24 cellular contexts compared by ENCODE assay signal in genomic region chr11:124779568-124779967, GRCh38. TPM values are rescaled to one million over a fixed set of nuclear protein-coding genes. Genes with fewer than 3 reads are reported as not detected.
"Had no signal": no experiment of that assay in that cellular context is flagged by ENCODE, and none has a peak within 500 bp of the region (broad histone marks: within the 10 kb centered on the region; RNA-seq: fewer than 3 reads in every experiment).

No MANE protein-coding gene starts in this region.

- H3K9me3 ChIP-seq: SJSA1 had no signal

- H3K27ac ChIP-seq: SJSA1, SK-N-MC had no signal

- H3K36me3 ChIP-seq: SJSA1 had no signal

- FAIRE-seq: RCC 7860 had no signal

- H3K27me3 ChIP-seq: SJSA1 had no signal

- H3K4me3 ChIP-seq: SJSA1, SK-N-MC had no signal

- DNase-seq: KBM-7, MV-4-11, NCI-H1048, NCI-H1105, NCI-H1417 treated with DMSO at 0.1 percent for 48 hours, NCI-H146, NCI-H187, NCI-H2029, NCI-H2081 treated with DMSO at 0.1 percent for 48 hours, NCI-H2171, NCI-H226, NCI-H446, NCI-H510A, NCI-H524 treated with DMSO at 0.1 percent for 48 hours, NCI-H69, NCI-H774, Right ventricle myocardium superior, RPMI8226, SIG-M5 had no signal

- H3K4me1 ChIP-seq: SJSA1 had no signal

RNA-seq across cellular contexts. Expression of gene VSIG2, which starts 27.5 kb away (rescaled TPM):
- total RNA-seq: LHCN-M2, MCF 10A, SJSA1 had no signal
